1 cellular context compared by ENCODE assay signal in the genomic region with DNA sequence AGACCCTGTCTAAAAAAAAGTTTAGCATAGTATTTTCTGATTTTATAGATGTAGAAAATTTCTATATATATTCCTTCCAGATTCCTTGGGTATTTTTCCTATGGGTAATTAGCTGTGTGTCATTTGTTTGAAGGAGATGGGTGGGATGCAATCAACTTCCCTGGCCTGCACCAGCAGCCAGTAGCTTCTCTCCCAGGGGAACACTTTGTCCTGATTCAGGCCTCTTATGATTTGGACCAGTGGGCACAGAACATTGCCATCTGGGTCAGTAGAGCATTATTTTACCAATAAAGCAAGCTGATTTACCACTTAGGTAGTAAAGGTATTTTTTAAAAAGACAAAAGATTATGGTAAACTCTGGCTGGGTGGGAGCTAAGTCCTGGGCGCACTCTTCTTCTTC.
TF ChIP-seq lines count a peak whose summit lies in the region.

No MANE protein-coding gene starts in this region.

TF ChIP-seq in GM23338, 12 proteins besides CTCF, POLR2A, EP300 and RAD21:
- TF ChIP-seq NANOG (IDR thresholded peaks at IDR 0.05; ENCODE audit: borderline replicate concordance) (no peak), ZNF331 (CRISPR knock-in tag; IDR thresholded peaks at IDR 0.05; ENCODE audit: low read depth) (no peak), ZNF114 (CRISPR knock-in tag; IDR thresholded peaks at IDR 0.05) (no peak), EZH2 (IDR thresholded peaks at IDR 0.05; ENCODE audit: low read depth, unreplicated experiment) (no peak), EZH2phosphoT487 (IDR thresholded peaks at IDR 0.05; ENCODE audit: unreplicated experiment) (no peak), STAT1 (IDR thresholded peaks at IDR 0.05; ENCODE audit: unreplicated experiment) (no peak)
- TF ChIP-seq, protein P1, sequence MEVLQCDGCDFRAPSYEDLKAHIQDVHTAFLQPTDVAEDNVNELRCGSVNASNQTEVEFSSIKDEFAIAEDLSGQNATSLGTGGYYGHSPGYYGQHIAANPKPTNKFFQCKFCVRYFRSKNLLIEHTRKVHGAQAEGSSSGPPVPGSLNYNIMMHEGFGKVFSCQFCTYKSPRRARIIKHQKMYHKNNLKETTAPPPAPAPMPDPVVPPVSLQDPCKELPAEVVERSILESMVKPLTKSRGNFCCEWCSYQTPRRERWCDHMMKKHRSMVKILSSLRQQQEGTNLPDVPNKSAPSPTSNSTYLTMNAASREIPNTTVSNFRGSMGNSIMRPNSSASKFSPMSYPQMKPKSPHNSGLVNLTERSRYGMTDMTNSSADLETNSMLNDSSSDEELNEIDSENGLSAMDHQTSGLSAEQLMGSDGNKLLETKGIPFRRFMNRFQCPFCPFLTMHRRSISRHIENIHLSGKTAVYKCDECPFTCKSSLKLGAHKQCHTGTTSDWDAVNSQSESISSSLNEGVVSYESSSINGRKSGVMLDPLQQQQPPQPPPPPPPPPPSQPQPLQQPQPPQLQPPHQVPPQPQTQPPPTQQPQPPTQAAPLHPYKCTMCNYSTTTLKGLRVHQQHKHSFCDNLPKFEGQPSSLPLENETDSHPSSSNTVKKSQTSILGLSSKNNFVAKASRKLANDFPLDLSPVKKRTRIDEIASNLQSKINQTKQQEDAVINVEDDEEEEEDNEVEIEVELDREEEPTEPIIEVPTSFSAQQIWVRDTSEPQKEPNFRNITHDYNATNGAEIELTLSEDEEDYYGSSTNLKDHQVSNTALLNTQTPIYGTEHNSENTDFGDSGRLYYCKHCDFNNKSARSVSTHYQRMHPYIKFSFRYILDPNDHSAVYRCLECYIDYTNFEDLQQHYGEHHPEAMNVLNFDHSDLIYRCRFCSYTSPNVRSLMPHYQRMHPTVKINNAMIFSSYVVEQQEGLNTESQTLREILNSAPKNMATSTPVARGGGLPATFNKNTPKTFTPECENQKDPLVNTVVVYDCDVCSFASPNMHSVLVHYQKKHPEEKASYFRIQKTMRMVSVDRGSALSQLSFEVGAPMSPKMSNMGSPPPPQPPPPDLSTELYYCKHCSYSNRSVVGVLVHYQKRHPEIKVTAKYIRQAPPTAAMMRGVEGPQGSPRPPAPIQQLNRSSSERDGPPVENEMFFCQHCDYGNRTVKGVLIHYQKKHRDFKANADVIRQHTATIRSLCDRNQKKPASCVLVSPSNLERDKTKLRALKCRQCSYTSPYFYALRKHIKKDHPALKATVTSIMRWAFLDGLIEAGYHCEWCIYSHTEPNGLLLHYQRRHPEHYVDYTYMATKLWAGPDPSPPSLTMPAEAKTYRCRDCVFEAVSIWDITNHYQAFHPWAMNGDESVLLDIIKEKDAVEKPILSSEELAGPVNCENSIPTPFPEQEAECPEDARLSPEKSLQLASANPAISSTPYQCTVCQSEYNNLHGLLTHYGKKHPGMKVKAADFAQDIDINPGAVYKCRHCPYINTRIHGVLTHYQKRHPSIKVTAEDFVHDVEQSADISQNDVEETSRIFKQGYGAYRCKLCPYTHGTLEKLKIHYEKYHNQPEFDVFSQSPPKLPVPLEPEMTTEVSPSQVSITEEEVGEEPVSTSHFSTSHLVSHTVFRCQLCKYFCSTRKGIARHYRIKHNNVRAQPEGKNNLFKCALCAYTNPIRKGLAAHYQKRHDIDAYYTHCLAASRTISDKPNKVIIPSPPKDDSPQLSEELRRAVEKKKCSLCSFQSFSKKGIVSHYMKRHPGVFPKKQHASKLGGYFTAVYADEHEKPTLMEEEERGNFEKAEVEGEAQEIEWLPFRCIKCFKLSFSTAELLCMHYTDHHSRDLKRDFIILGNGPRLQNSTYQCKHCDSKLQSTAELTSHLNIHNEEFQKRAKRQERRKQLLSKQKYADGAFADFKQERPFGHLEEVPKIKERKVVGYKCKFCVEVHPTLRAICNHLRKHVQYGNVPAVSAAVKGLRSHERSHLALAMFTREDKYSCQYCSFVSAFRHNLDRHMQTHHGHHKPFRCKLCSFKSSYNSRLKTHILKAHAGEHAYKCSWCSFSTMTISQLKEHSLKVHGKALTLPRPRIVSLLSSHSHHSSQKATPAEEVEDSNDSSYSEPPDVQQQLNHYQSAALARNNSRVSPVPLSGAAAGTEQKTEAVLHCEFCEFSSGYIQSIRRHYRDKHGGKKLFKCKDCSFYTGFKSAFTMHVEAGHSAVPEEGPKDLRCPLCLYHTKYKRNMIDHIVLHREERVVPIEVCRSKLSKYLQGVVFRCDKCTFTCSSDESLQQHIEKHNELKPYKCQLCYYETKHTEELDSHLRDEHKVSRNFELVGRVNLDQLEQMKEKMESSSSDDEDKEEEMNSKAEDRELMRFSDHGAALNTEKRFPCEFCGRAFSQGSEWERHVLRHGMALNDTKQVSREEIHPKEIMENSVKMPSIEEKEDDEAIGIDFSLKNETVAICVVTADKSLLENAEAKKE (CRISPR knock-in tag; IDR thresholded peaks at IDR 0.05): no peak
- TF ChIP-seq, protein P2, sequence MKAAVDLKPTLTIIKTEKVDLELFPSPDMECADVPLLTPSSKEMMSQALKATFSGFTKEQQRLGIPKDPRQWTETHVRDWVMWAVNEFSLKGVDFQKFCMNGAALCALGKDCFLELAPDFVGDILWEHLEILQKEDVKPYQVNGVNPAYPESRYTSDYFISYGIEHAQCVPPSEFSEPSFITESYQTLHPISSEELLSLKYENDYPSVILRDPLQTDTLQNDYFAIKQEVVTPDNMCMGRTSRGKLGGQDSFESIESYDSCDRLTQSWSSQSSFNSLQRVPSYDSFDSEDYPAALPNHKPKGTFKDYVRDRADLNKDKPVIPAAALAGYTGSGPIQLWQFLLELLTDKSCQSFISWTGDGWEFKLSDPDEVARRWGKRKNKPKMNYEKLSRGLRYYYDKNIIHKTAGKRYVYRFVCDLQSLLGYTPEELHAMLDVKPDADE (IDR thresholded peaks at IDR 0.05): no peak
- TF ChIP-seq, protein P3, sequence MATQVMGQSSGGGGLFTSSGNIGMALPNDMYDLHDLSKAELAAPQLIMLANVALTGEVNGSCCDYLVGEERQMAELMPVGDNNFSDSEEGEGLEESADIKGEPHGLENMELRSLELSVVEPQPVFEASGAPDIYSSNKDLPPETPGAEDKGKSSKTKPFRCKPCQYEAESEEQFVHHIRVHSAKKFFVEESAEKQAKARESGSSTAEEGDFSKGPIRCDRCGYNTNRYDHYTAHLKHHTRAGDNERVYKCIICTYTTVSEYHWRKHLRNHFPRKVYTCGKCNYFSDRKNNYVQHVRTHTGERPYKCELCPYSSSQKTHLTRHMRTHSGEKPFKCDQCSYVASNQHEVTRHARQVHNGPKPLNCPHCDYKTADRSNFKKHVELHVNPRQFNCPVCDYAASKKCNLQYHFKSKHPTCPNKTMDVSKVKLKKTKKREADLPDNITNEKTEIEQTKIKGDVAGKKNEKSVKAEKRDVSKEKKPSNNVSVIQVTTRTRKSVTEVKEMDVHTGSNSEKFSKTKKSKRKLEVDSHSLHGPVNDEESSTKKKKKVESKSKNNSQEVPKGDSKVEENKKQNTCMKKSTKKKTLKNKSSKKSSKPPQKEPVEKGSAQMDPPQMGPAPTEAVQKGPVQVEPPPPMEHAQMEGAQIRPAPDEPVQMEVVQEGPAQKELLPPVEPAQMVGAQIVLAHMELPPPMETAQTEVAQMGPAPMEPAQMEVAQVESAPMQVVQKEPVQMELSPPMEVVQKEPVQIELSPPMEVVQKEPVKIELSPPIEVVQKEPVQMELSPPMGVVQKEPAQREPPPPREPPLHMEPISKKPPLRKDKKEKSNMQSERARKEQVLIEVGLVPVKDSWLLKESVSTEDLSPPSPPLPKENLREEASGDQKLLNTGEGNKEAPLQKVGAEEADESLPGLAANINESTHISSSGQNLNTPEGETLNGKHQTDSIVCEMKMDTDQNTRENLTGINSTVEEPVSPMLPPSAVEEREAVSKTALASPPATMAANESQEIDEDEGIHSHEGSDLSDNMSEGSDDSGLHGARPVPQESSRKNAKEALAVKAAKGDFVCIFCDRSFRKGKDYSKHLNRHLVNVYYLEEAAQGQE (IDR thresholded peaks at IDR 0.05; ENCODE audit: unreplicated experiment): no peak
